Comparison of ENCODE assay signal across 26 cellular contexts in the genomic region with DNA sequence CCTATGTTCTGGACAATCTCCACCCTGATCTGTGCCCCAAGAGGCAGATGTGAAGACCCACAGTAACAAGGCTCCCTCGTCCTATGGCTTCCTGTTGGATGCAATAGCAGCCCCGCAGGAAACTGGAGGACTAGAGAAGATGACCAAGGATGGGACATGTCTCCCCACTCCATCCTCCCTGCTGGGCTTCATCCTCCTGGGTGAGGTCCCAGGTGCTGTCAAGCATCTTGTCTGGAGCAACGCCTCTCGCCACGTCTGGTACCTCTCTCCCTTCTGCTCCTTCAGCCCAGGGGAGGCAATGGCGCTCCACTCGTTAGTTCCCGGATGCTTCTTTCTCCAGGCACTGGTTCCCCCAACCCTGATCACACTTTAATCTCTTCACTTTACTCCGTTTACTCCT. TPM values are rescaled to one million over a fixed set of nuclear protein-coding genes. Genes with fewer than 3 reads are reported as not detected.
"Had no signal": no experiment of that assay in that cellular context is flagged by ENCODE, and none has a peak within 500 bp of the region (broad histone marks: within the 10 kb centered on the region; RNA-seq: fewer than 3 reads in every experiment).

No MANE protein-coding gene starts in this region.

- FAIRE-seq: keratinocyte had no signal

- H3K4me2 ChIP-seq: neural progenitor cell had no signal

- H3K27ac Mint-ChIP-seq: naive thymus-derived CD8-positive, alpha-beta T cell; nephron; neural progenitor cell; stimulated activated effector memory CD8-positive, alpha-beta T cell treated with anti-CD3 and anti-CD28 coated beads, Interleukin-12 subunit alpha, Interleukin-12 subunit beta, amount 100 ng/mL, for 72 hours; stimulated activated naive CD8-positive, alpha-beta T cell treated with anti-CD3 and anti-CD28 coated beads, Interleukin-15, Interleukin-2, amounts not matched to agents 100 ng/mL and 50 ng/mL, for 24 hours had no signal

- H3K4me3 Mint-ChIP-seq: nephron; neural progenitor cell; stimulated activated effector memory CD8-positive, alpha-beta T cell treated with anti-CD3 and anti-CD28 coated beads, Interleukin-12 subunit alpha, Interleukin-12 subunit beta, amount 100 ng/mL, for 72 hours; stimulated activated naive CD8-positive, alpha-beta T cell treated with anti-CD3 and anti-CD28 coated beads, Interleukin-15, Interleukin-2, amounts not matched to agents 100 ng/mL and 50 ng/mL, for 24 hours had no signal

- H3K27me3 Mint-ChIP-seq: stimulated activated naive CD8-positive, alpha-beta T cell treated with anti-CD3 and anti-CD28 coated beads, Interleukin-15, Interleukin-2, amounts not matched to agents 100 ng/mL and 50 ng/mL, for 24 hours had no signal

- H3K36me3 ChIP-seq: lower lobe of right lung, neural progenitor cell, neutrophil, tibial nerve, uterus had no signal

- H3K4me3 ChIP-seq: lower lobe of right lung, neural progenitor cell, skin epidermis, tibial nerve, uterus had no signal

- ATAC-seq: left cardiac atrium; left lobe of liver; left ventricle myocardium superior; lower lobe of right lung; naive thymus-derived CD8-positive, alpha-beta T cell; right cardiac atrium; sciatic nerve; stimulated activated effector memory CD8-positive, alpha-beta T cell treated with anti-CD3 and anti-CD28 coated beads, Interleukin-12 subunit alpha, Interleukin-12 subunit beta, amount 100 ng/mL, for 72 hours had no signal

- H3K4me1 ChIP-seq: neural progenitor cell, uterus had no signal

- H3K9me3 Mint-ChIP-seq: naive thymus-derived CD8-positive, alpha-beta T cell; nephron; neural progenitor cell; stimulated activated effector memory CD8-positive, alpha-beta T cell treated with anti-CD3 and anti-CD28 coated beads, Interleukin-12 subunit alpha, Interleukin-12 subunit beta, amount 100 ng/mL, for 72 hours; stimulated activated naive CD8-positive, alpha-beta T cell treated with anti-CD3 and anti-CD28 coated beads, Interleukin-15, Interleukin-2, amounts not matched to agents 100 ng/mL and 50 ng/mL, for 24 hours had no signal

- H2AFZ ChIP-seq: neural progenitor cell, parathyroid adenoma had no signal

- H3K79me2 ChIP-seq: parathyroid adenoma had no signal

- H3K27ac ChIP-seq: lower lobe of right lung, neural progenitor cell, neutrophil, parathyroid adenoma, skin epidermis, tibial nerve, uterus had no signal

- DNase-seq: hippocampal formation; kidney glomerular epithelial cell; left cardiac atrium; left ventricle myocardium superior; lower lobe of right lung; mammary epithelial cell; mesenchymal stem cell; naive thymus-derived CD8-positive, alpha-beta T cell; occipital lobe; right cardiac atrium; stimulated activated CD4-positive, alpha-beta T cell treated with anti-CD3 and anti-CD28 coated beads, Interleukin-12 subunit alpha, Interleukin-12 subunit beta, amount 100 ng/mL, for 4 hours; stimulated activated CD4-positive, alpha-beta T cell treated with anti-CD3 and anti-CD28 coated beads, Interleukin-15, amount 100 ng/mL, for 24 hours; stimulated activated CD4-positive, alpha-beta T cell treated with anti-CD3 and anti-CD28 coated beads, Interleukin-4, amount 100 ng/mL, for 24 hours; stimulated activated naive CD4-positive, alpha-beta T cell; uterus had no signal

- H3K36me3 Mint-ChIP-seq: naive thymus-derived CD8-positive, alpha-beta T cell; neural progenitor cell; stimulated activated effector memory CD8-positive, alpha-beta T cell treated with anti-CD3 and anti-CD28 coated beads, Interleukin-12 subunit alpha, Interleukin-12 subunit beta, amount 100 ng/mL, for 72 hours had no signal

- H3K9ac ChIP-seq: neural progenitor cell, parathyroid adenoma had no signal

- H3K9me3 ChIP-seq: lower lobe of right lung, neutrophil, tibial nerve, uterus had no signal

- H3K27me3 ChIP-seq: neural progenitor cell, neutrophil, tibial nerve, uterus had no signal

RNA-seq across cellular contexts. Expression of a gene that starts 11.1 kb away (rescaled TPM):
- total RNA-seq: left ventricle myocardium superior had no signal
